In genomic region chr5:126852104-126852531, GRCh38 we compare ENCODE assay signal across 8 cellular contexts.
DNase-seq lines count a peak whose midpoint lies in the region; ATAC-seq and TF ChIP-seq lines count a peak whose summit lies in the region.

No MANE protein-coding gene starts in this region.

- H3K4me1 ChIP-seq in IMR-90 (ENCODE audit: control insufficient read depth, insufficient read depth, low read length) (peaks cover 2% of the 10 kb centered on the region; the same call in 1 of the 2 replicates), heart right ventricle (peaks cover 0 to 60% (median 36%) of the 10 kb centered on the region in 9 donors), trophoblast cell (ENCODE audit: control insufficient read depth in 1 of 2, insufficient read depth in 2 of 2, low read length in 2 of 2) (no peaks in the 10 kb centered on the region)

- H3K4me2 ChIP-seq in IMR-90 (ENCODE audit: low read depth, low read length) (no peak overlapping the region), trophoblast cell (ENCODE audit: low read length) (no peak overlapping the region)

- no peaks in the 10 kb centered on the region for H3K9me3 ChIP-seq in IMR-90 (ENCODE audit: control insufficient read depth, insufficient read depth, low read length)
- no peaks in the 10 kb centered on the region for H3K9me3 ChIP-seq in heart right ventricle
- peaks cover 2% of the 10 kb centered on the region for H3K9me3 ChIP-seq in trophoblast cell (ENCODE audit: insufficient read depth, low read depth, low read length)

- no peak overlapping the region for H4K8ac ChIP-seq in IMR-90 (ENCODE audit: low read depth in 2 of 2, low read length in 2 of 2)
- no peak overlapping the region for H4K8ac ChIP-seq in trophoblast cell (ENCODE audit: low read depth, low read length)

- TF ChIP-seq CTCF in GM10266 (IDR thresholded peaks at IDR 0.05; ENCODE audit: control insufficient read depth, insufficient read depth, low read depth, missing control alignments) (no peak), IMR-90 (conservative IDR thresholded peaks at IDR 0.05; ENCODE audit: low read depth, low read length) (no peak), heart right ventricle (IDR thresholded peaks at IDR 0.05) (no peak)

- CTCF ChIA-PET in IMR-90 (lab: Yijun Ruan, JAX), result no interaction called here

- BruUV-seq in IMR-90 (replicated peaks; lab: Mats Ljungman, UMichigan), result no TSS peak

- no peak overlapping the region for H2BK5ac ChIP-seq in IMR-90 (ENCODE audit: low read depth, low read length, poor library complexity, severe bottlenecking)
- no peak overlapping the region for H2BK5ac ChIP-seq in trophoblast cell (ENCODE audit: low read depth, low read length, poor library complexity)

- no peaks in the 10 kb centered on the region; a peak in 1 of 4 replicates for H3K79me1 ChIP-seq in IMR-90 (ENCODE audit: low read depth in 1 of 2, low read length in 2 of 2)
- no peaks in the 10 kb centered on the region for H3K79me1 ChIP-seq in trophoblast cell (ENCODE audit: low read length)

- DNase-seq in GM10266 (ENCODE audit: extremely low spot score), result peak; percentile 46
- peak; percentile 17 for DNase-seq in IMR-90
- no peak for DNase-seq in heart right ventricle
- no peak for DNase-seq in NCI-H748 treated with DMSO at 0.1 percent for 48 hours (lab: John Stamatoyannopoulos, UW)
- DNase-seq in ecto neural progenitor cell (ENCODE audit: low spot score), result no peak
- no peak for DNase-seq in KBM-7
- DNase-seq in trophoblast cell, result no peak

- H3K14ac ChIP-seq in IMR-90 (replicated peaks; ENCODE audit: low read depth, low read length) (no peak overlapping the region), trophoblast cell (ENCODE audit: low read length) (no peak overlapping the region)

- H2AFZ ChIP-seq in IMR-90 (replicated peaks; ENCODE audit: low read length, poor library complexity) (peak overlapping the region; percentile 67), trophoblast cell (ENCODE audit: insufficient read depth, low read length, poor library complexity) (no peak overlapping the region)

- no peak overlapping the region for H4K5ac ChIP-seq in IMR-90 (ENCODE audit: low read depth, low read length)

- H3K36me3 ChIP-seq in IMR-90 (ENCODE audit: control insufficient read depth, insufficient read depth, low read length) (no peaks in the 10 kb centered on the region), heart right ventricle (no peaks in the 10 kb centered on the region), trophoblast cell (ENCODE audit: control insufficient read depth in 1 of 2, insufficient read depth in 2 of 2, low read length in 2 of 2) (peaks cover 5 to 6% of the 10 kb centered on the region in 2 experiments)

- H3K4me3 ChIP-seq in IMR-90 (ENCODE audit: insufficient read depth, low read depth, low read length) (no peak overlapping the region), heart right ventricle (peak overlapping the region in 1 of 10 donors; percentile 24), trophoblast cell (ENCODE audit: low read depth, low read length) (no peak overlapping the region)

- POLR2A ChIA-PET in IMR-90 (lab: Charles Lee; ENCODE audit: unreplicated experiment), result no interaction called here

- H3K27me3 ChIP-seq in IMR-90 (ENCODE audit: control insufficient read depth, insufficient read depth, low read length), result no peaks in the 10 kb centered on the region
- H3K27me3 ChIP-seq in heart right ventricle, result no peaks in the 10 kb centered on the region
- H3K27me3 ChIP-seq in trophoblast cell (ENCODE audit: insufficient read depth, low read length), result no peaks in the 10 kb centered on the region

- no peak overlapping the region for H3K4ac ChIP-seq in IMR-90 (ENCODE audit: low read depth, low read length)
- no peak overlapping the region for H3K4ac ChIP-seq in trophoblast cell (ENCODE audit: low read depth, low read length)

- H2BK15ac ChIP-seq in IMR-90 (ENCODE audit: low read depth, low read length), result no peak overlapping the region

- H4K91ac ChIP-seq in IMR-90 (ENCODE audit: insufficient read depth, low read depth, low read length) (no peak overlapping the region), trophoblast cell (ENCODE audit: low read depth, low read length) (no peak overlapping the region)

- H2BK120ac ChIP-seq in IMR-90 (ENCODE audit: low read depth, low read length) (no peak overlapping the region), trophoblast cell (ENCODE audit: insufficient read depth, low read length, poor library complexity) (no peak overlapping the region)

- peak overlapping the region; percentile 24; the same call in 1 of the 2 replicates for H3K23ac ChIP-seq in IMR-90 (ENCODE audit: low read depth, low read length)
- H3K23ac ChIP-seq in trophoblast cell (ENCODE audit: low read length), result no peak overlapping the region

- H2AK5ac ChIP-seq in IMR-90 (ENCODE audit: low read depth, low read length), result no peak overlapping the region
- H2AK5ac ChIP-seq in trophoblast cell (ENCODE audit: low read length), result no peak overlapping the region

- no peak overlapping the region for H3K56ac ChIP-seq in IMR-90 (ENCODE audit: extremely low read depth, insufficient read depth, low read length)

- H3K27ac ChIP-seq in IMR-90 (ENCODE audit: insufficient read depth, low read length) (no peak overlapping the region), heart right ventricle (peak overlapping the region in 9 of 10 donors; percentile 16 to 81 (median 64)), trophoblast cell (ENCODE audit: low read depth, low read length) (no peak overlapping the region)

- TF ChIP-seq RAD21 in IMR-90 (IDR thresholded peaks at IDR 0.05; ENCODE audit: low read length), result no peak

- ATAC-seq in GM21423 (IDR thresholded peaks at IDR 0.05; ENCODE audit: unreplicated experiment) (peak; percentile 77), IMR-90 (ENCODE audit: low read depth) (no peak), heart right ventricle (peak; percentile 40 to 66 (median 56))

- no peak overlapping the region for H2BK20ac ChIP-seq in IMR-90 (ENCODE audit: low read depth, low read length)

- no peak overlapping the region for H4K12ac ChIP-seq in trophoblast cell (ENCODE audit: low read depth, low read length)

- no peak overlapping the region for H2AK9ac ChIP-seq in IMR-90 (replicated peaks; ENCODE audit: low read depth, low read length, poor library complexity)

- in situ Hi-C loops in IMR-90 (cut with MboI; ENCODE audit: low sequenced_read_pairs), result loop anchor here (10.0 kb wide), 1 partner anchor 473 kb away; no protein-coding TSS in a partner anchor
- in situ Hi-C loops in KBM-7 (cut with MboI; ENCODE audit: low pct_unique_long_range_greater_than_20kb, low sequenced_read_pairs), result no loop called here

- dilution Hi-C loops in IMR-90 (cut with HindIII; ENCODE audit: low sequenced_read_pairs, unreplicated experiment), result no loop called here

- no peak for TF ChIP-seq POLR2A in IMR-90 (IDR thresholded peaks at IDR 0.05; ENCODE audit: low read depth, low read length)

- 80% methylated on average over 1 of the region's 3 CpGs; no CpG with 5 or more reads in 1 of the 2 experiments for WGBS in IMR-90 (ENCODE audit: extremely low coverage in 2 of 2, insufficient read length in 1 of 2), 2 experiments
- WGBS in heart right ventricle, 2 donors, result 34 to 51% methylated on average over 3 of the region's 3 CpGs
- no CpG with 5 or more reads among the region's 3 CpGs for WGBS in trophoblast cell (ENCODE audit: extremely low coverage, insufficient coverage, insufficient read length)

- no peaks in the 10 kb centered on the region for H4K20me1 ChIP-seq in IMR-90 (ENCODE audit: insufficient read depth, low read length)

- no peak overlapping the region for H3K9ac ChIP-seq in IMR-90 (ENCODE audit: low read depth, low read length)
- H3K9ac ChIP-seq in trophoblast cell (ENCODE audit: low read length), result no peak overlapping the region

- no peak overlapping the region for H3K18ac ChIP-seq in IMR-90 (ENCODE audit: low read depth, low read length)
- no peak overlapping the region for H3K18ac ChIP-seq in trophoblast cell (ENCODE audit: low read length)

- H3K9me1 ChIP-seq in IMR-90 (ENCODE audit: insufficient read depth, low read length), result no peaks in the 10 kb centered on the region; the same call in 1 of the 2 replicates

- intact Hi-C loops in IMR-90 (cut with micrococcal nuclease) (no loop called here), heart right ventricle (cut with DNase I) (loop anchor here in 4 of 10 donors (10.0 kb wide), 2 partner anchors 183 to 193 kb away; partner anchors contain the start of gene MARCHF3 (in 3 of the 4))

- H3K79me2 ChIP-seq in trophoblast cell (ENCODE audit: control insufficient read depth, insufficient read depth, low read length, poor library complexity), result no peaks in the 10 kb centered on the region

- H2BK12ac ChIP-seq in trophoblast cell (ENCODE audit: low read length), result no peak overlapping the region

TF ChIP-seq in IMR-90, 13 proteins besides CTCF, POLR2A, EP300 and RAD21:
- TF ChIP-seq MXI1 (IDR thresholded peaks at IDR 0.05; ENCODE audit: borderline replicate concordance, low read depth, low read length) (no peak), BHLHE40 (IDR thresholded peaks at IDR 0.05; ENCODE audit: low read depth, low read length) (no peak), ELK1 (IDR thresholded peaks at IDR 0.05; ENCODE audit: borderline replicate concordance, low read depth, low read length) (no peak), CEBPB (IDR thresholded peaks at IDR 0.05; ENCODE audit: low read depth, low read length) (no peak), USF2 (IDR thresholded peaks at IDR 0.05; ENCODE audit: low read depth, low read length) (no peak), SMC3 (IDR thresholded peaks at IDR 0.05; ENCODE audit: low read depth, low read length) (no peak), RFX5 (IDR thresholded peaks at IDR 0.05; ENCODE audit: low read depth, low read length) (no peak), FOS (IDR thresholded peaks at IDR 0.05; ENCODE audit: low read depth, low read length) (no peak), NFE2L2 (IDR thresholded peaks at IDR 0.05; ENCODE audit: low read depth, low read length) (no peak), MAZ (IDR thresholded peaks at IDR 0.05; ENCODE audit: borderline replicate concordance, low read depth, low read length) (no peak)

Comparison
In these comparisons a context has a peak if more than half of its experiments do, and no peak if none do; other contexts are left out.
1. DNase-seq: peak in GM10266 (single experiment) and IMR-90 (single experiment); none in heart right ventricle (0 of 2), NCI-H748 treated with DMSO at 0.1 percent for 48 hours (single experiment), ecto neural progenitor cell (single experiment), KBM-7 (single experiment) and trophoblast cell (0 of 2).
2. H3K27ac ChIP-seq: peak in heart right ventricle (9 of 10); none in IMR-90 (single experiment) and trophoblast cell (single experiment).